In genomic region chr11:12377824-12378593, GRCh38 we compare ENCODE assay signal across 8 cellular contexts. TPM values are rescaled to one million over a fixed set of nuclear protein-coding genes. Genes with fewer than 3 reads are reported as not detected.
A peak's percentile ranks its signal among the peaks of the same experiment; 100 is the strongest.
DNase-seq lines count a peak whose midpoint lies in the region; ATAC-seq and TF ChIP-seq lines count a peak whose summit lies in the region.

No MANE protein-coding gene starts in this region.

- ATAC-seq in Right ventricle myocardium inferior (peak; percentile 58), GM21447 (IDR thresholded peaks at IDR 0.05; ENCODE audit: unreplicated experiment) (no peak)

- TF ChIP-seq POLR2A in adrenal gland (IDR thresholded peaks at IDR 0.05): peak; percentile 60 to 72

- H3K9me3 ChIP-seq in adrenal gland (replicated peaks in 1 of 3) (no peaks in the 10 kb centered on the region), osteoblast (ENCODE audit: low read depth, low read length) (no peaks in the 10 kb centered on the region)

- peaks cover 29% of the 10 kb centered on the region for H4K20me1 ChIP-seq in osteoblast (ENCODE audit: insufficient read depth, low read length)

- H3K79me2 ChIP-seq in osteoblast (ENCODE audit: insufficient read depth, low read length): peaks cover 49% of the 10 kb centered on the region

- 3 to 18% (median 6%) methylated on average over 8 to 76 of the region's 76 CpGs for WGBS in adrenal gland, 4 donors

- TF ChIP-seq CTCF in adrenal gland (IDR thresholded peaks at IDR 0.05) (peak in 2 of 6 experiments; percentile 32 to 38), osteoblast (IDR thresholded peaks at IDR 0.05; ENCODE audit: extremely low read depth, low read depth, low read length) (no peak)

- DNase-seq in COR-L47 (lab: John Stamatoyannopoulos, UW) (peak; percentile 33), NCI-H146 (lab: John Stamatoyannopoulos, UW) (peak; percentile 71), adrenal gland (peak; percentile 71 to 91 (median 86)), Right ventricle myocardium inferior (ENCODE audit: missing footprints) (peak; percentile 85), osteoblast (ENCODE audit: insufficient read length, low spot score, missing footprints) (peak; percentile 95), SHP77 (lab: John Stamatoyannopoulos, UW) (no peak), NCI-H128 (lab: John Stamatoyannopoulos, UW; ENCODE audit: unreplicated experiment) (no peak)

- H3K36me3 ChIP-seq in adrenal gland (replicated peaks in 1 of 2) (no peaks in the 10 kb centered on the region), osteoblast (ENCODE audit: insufficient read depth, low read length) (peaks cover 9% of the 10 kb centered on the region)

- peak overlapping the region; percentile 93 for H3K4me2 ChIP-seq in osteoblast (ENCODE audit: insufficient read depth, low read length)

- peak overlapping the region; percentile 13 to 76 (median 59) for H3K4me3 ChIP-seq in adrenal gland
- peak overlapping the region; percentile 89 for H3K4me3 ChIP-seq in osteoblast (ENCODE audit: insufficient read depth, low read length)

- H3K27ac ChIP-seq in adrenal gland (peak overlapping the region; percentile 71 to 99 (median 96)), osteoblast (ENCODE audit: low read depth, low read length) (peak overlapping the region; percentile 96)

- intact Hi-C loops in adrenal gland (cut with DNase I): no loop called here
- intact Hi-C loops in Right ventricle myocardium inferior (cut with DNase I): loop anchor here (2.0 to 10.0 kb wide), 4 partner anchors 54 to 519 kb away; partner anchors contain the start of gene TEAD1

- H2AFZ ChIP-seq in osteoblast (ENCODE audit: low read length): peak overlapping the region; percentile 88

- H3K27me3 ChIP-seq in adrenal gland: no peaks in the 10 kb centered on the region
- no peaks in the 10 kb centered on the region for H3K27me3 ChIP-seq in osteoblast (ENCODE audit: insufficient read depth, low read length)

- peaks cover 6 to 9% of the 10 kb centered on the region in 2 donors for H3K4me1 ChIP-seq in adrenal gland (replicated peaks in 1 of 2)
- H3K4me1 ChIP-seq in osteoblast (ENCODE audit: insufficient read depth, low read length): peaks cover 36% of the 10 kb centered on the region

RNA-seq across cellular contexts. Expression of gene PARVA, which starts 0.6 kb away (rescaled TPM):
- total RNA-seq in adrenal gland (10 to 100 TPM; 23.3 to 58.9 (median 40.9) TPM), Right ventricle myocardium inferior (65.3 TPM), osteoblast (74.9 and 83.7 TPM in 2 replicates)
- 10 to 100 TPM; 13.0 to 33.4 (median 16.9) TPM for polyA plus RNA-seq in adrenal gland

Comparison
In these comparisons a context has a peak if more than half of its experiments do, and no peak if none do; other contexts are left out.
1. DNase-seq: peak in COR-L47 (single experiment), NCI-H146 (single experiment), adrenal gland (7 of 7), Right ventricle myocardium inferior (single experiment) and osteoblast (single experiment); none in SHP77 (0 of 2) and NCI-H128 (single experiment).